1 cellular context compared by ENCODE assay signal in genomic region chr16:69889295-69889964, GRCh38.
TF ChIP-seq lines count a peak whose summit lies in the region.

No MANE protein-coding gene starts in this region.

TF ChIP-seq in WTC11, 78 proteins besides CTCF, POLR2A, EP300 and RAD21:
- no peak for TF ChIP-seq ZMAT4 (CRISPR knock-in tag; IDR thresholded peaks at IDR 0.05)
- no peak for TF ChIP-seq PREB (CRISPR knock-in tag; IDR thresholded peaks at IDR 0.05; ENCODE audit: borderline replicate concordance)
- TF ChIP-seq TP53 (CRISPR knock-in tag; IDR thresholded peaks at IDR 0.05), result no peak
- TF ChIP-seq FOXJ3 (CRISPR knock-in tag; IDR thresholded peaks at IDR 0.05; ENCODE audit: borderline replicate concordance), result no peak
- no peak for TF ChIP-seq NFE2L1 (CRISPR knock-in tag; IDR thresholded peaks at IDR 0.05)
- TF ChIP-seq ATF1 (CRISPR knock-in tag; IDR thresholded peaks at IDR 0.05), result no peak
- no peak for TF ChIP-seq ATF3 (CRISPR knock-in tag; conservative IDR thresholded peaks at IDR 0.05)
- TF ChIP-seq CBFB (CRISPR knock-in tag; IDR thresholded peaks at IDR 0.05; ENCODE audit: low read depth), result no peak
TF ChIP-seq in WTC11: peak in this region for 0.
